ENCODE assay signal across 2 cellular contexts in the genomic region with DNA sequence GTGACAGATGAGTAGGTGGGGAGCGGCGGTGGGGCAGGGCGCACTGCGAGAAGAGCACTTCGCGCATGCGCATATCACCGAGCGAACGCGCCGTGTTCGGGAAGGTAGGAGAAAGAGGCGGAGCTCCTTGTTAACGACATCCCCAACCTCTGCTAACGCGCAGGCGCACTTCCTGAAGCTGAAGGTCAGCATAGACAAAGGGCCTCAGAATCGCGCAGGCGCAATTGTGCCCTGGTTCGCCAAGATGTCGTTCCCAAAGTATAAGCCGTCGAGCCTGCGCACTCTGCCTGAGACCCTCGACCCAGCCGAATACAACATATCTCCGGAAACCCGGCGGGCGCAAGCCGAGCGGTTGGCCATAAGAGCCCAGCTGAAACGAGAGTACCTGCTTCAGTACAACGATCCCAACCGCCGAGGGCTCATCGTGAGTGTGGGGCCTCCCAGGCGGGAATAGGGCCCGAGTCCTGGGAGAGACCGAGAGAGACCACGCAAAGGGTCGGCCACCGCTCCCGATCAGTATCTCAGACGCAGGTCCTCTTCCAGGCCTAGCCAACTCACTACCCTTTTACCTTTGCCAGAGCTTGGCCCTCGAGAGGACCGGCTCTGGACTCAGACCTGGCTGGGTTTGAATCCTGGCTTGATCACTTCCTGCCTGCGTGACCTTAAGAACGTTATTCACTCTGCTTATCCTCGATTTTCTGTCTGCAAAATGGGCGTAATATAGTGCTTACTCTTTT.
TF ChIP-seq lines count a peak whose summit lies in the region.

TSS of gene NDUFB4 (plus strand) at position 221 of the 737 bp plus-strand sequence. CDS start at position 245, 24 bp downstream.

TF ChIP-seq in HCT116, 20 proteins besides CTCF, POLR2A, EP300 and RAD21 (continued from another document):
- no peak for TF ChIP-seq ZBTB33 (IDR thresholded peaks at IDR 0.05; ENCODE audit: extremely low read depth, insufficient replicate concordance, low read length)
- TF ChIP-seq, protein P1, sequence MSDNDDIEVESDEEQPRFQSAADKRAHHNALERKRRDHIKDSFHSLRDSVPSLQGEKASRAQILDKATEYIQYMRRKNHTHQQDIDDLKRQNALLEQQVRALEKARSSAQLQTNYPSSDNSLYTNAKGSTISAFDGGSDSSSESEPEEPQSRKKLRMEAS (IDR thresholded peaks at IDR 0.05): peak; percentile 46; the same call in 1 of the 2 replicates
- TF ChIP-seq YY1 (IDR thresholded peaks at IDR 0.05; ENCODE audit: extremely low read depth, insufficient replicate concordance, low read depth, low read length): peak; percentile 69
- TF ChIP-seq ZFX (IDR thresholded peaks at IDR 0.05): peak; percentile 93
- TF ChIP-seq SP1 (IDR thresholded peaks at IDR 0.05; ENCODE audit: low read depth): no peak
- TF ChIP-seq JUND (IDR thresholded peaks at IDR 0.05): no peak
- no peak; the same call in 1 of the 2 replicates for TF ChIP-seq SIN3A (IDR thresholded peaks at IDR 0.05; ENCODE audit: low read depth)

TF ChIP-seq in neural cell, 6 proteins besides CTCF, POLR2A, EP300 and RAD21 (continued from another document):
- TF ChIP-seq REST (IDR thresholded peaks at IDR 0.05; ENCODE audit: borderline replicate concordance): peak; percentile 93
- TF ChIP-seq SMC3 (conservative IDR thresholded peaks at IDR 0.05; ENCODE audit: poor library complexity): peak; percentile 51
- TF ChIP-seq EZH2 (IDR thresholded peaks at IDR 0.05; ENCODE audit: borderline replicate concordance, insufficient read depth, low read length, poor library complexity, severe bottlenecking): no peak
